Comparison of ENCODE assay signal across 8 cellular contexts in genomic region chr19:38850231-38850975, GRCh38.
A peak's percentile ranks its signal among the peaks of the same experiment; 100 is the strongest.
DNase-seq lines count a peak whose midpoint lies in the region; ATAC-seq and TF ChIP-seq lines count a peak whose summit lies in the region.

No MANE protein-coding gene starts in this region.

- TF ChIP-seq CTCF in C4-2B (conservative IDR thresholded peaks at IDR 0.05) = no peak; the same call in 1 of the 2 replicates

- peak; percentile 100 for DNase-seq in NCI-H69 (lab: John Stamatoyannopoulos, UW)
- DNase-seq in activated CD4-positive, alpha-beta T cell treated with anti-CD3 and anti-CD28 coated beads, Interleukin-2, amount 50 U/mL, for 1 hour = peak; percentile 97
- peak; percentile 100 for DNase-seq in dedifferentiated amniotic fluid mesenchymal stem cell (ENCODE audit: extremely low spot score)
- peak; percentile 100 for DNase-seq in left kidney (ENCODE audit: low read depth, low spot score)
- DNase-seq in stimulated activated CD4-positive, alpha-beta T cell treated with anti-CD3 and anti-CD28 coated beads, Interleukin-1b, Interleukin-23, amount 100 ng/mL, for 48 hours = peak; percentile 100

- ATAC-seq in GM19372 (IDR thresholded peaks at IDR 0.05; ENCODE audit: low read depth, unreplicated experiment) (peak; percentile 63), HG03521 (IDR thresholded peaks at IDR 0.05; ENCODE audit: unreplicated experiment) (peak; percentile 55)

- H3K27ac ChIP-seq in C4-2B = peak overlapping the region; percentile 92

Comparison
In these comparisons a context has a peak if more than half of its experiments do, and no peak if none do; other contexts are left out.
1. Peak in every context shown above with its lines: DNase-seq, ATAC-seq and H3K27ac ChIP-seq.